ENCODE assay signal across 32 cellular contexts in genomic region chrX:28946846-28947245, GRCh38.
"Had no signal": no experiment of that assay in that cellular context is flagged by ENCODE, and none has a peak within 500 bp of the region (broad histone marks: within the 10 kb centered on the region; RNA-seq: fewer than 3 reads in every experiment).

No MANE protein-coding gene starts in this region.

- ATAC-seq: activated naive CD4-positive, alpha-beta T cell treated with anti-CD3 and anti-CD28 coated beads, Interleukin-2, amount 50 U/mL, for 72 hours; activated naive CD8-positive, alpha-beta T cell treated with anti-CD3 and anti-CD28 coated beads, Interleukin-2, amount 50 U/mL, for 24 hours; activated T-cell treated with anti-CD3 and anti-CD28 coated beads, Interleukin-2, amount 50 U/mL, for 4 hours; body of pancreas; Panc1; Right ventricle myocardium inferior; T-cell had no signal

- DNase-seq: activated B cell treated with CpG ODN at 0.5 μM for 24 hours; activated CD4-positive, alpha-beta memory T cell treated with anti-CD3 and anti-CD28 coated beads for 36 hours; activated CD4-positive, alpha-beta T cell treated with anti-CD3 and anti-CD28 coated beads for 1 hour; activated CD4-positive, alpha-beta T cell treated with anti-CD3 and anti-CD28 coated beads, Interleukin-2, amount 10 ng/mL, durations not matched to agents 24 days and 14 days; activated CD8-positive, alpha-beta memory T cell treated with anti-CD3 and anti-CD28 coated beads for 24 hours; activated effector memory CD4-positive, alpha-beta T cell treated with anti-CD3 and anti-CD28 coated beads, Interleukin-2, amount 50 U/mL, for 16 hours; activated naive CD4-positive, alpha-beta T cell treated with Interleukin-2 at 50 U/mL for 16 hours; activated naive CD8-positive, alpha-beta T cell treated with anti-CD3 and anti-CD28 coated beads, Interleukin-2, amount 50 U/mL, for 24 hours; activated T-cell treated with anti-CD3 and anti-CD28 coated beads, Interleukin-2, amount 50 U/mL, for 4 hours; amygdala; body of pancreas; central memory CD4-positive, alpha-beta T cell; Kasumi-1; KBM-7; NCI-H1092; NCI-H1417 treated with DMSO at 0.1 percent for 48 hours; NCI-H1694 treated with DMSO at 0.1 percent for 48 hours; NCI-H2029 treated with DMSO at 0.1 percent for 48 hours; NCI-H345; NCI-H510A; NCI-H526 treated with DMSO at 0.1 percent for 48 hours; NCI-H82; RPMI8226; T-cell; T-helper 2 cell; T1000 had no signal

- H3K4me3 ChIP-seq: body of pancreas, SK-N-MC had no signal

- FAIRE-seq: bronchial epithelial cell, TTC549 had no signal
